In genomic region chr6:45984347-45984746, GRCh38 we compare ENCODE assay signal across 23 cellular contexts. TPM values are rescaled to one million over a fixed set of nuclear protein-coding genes. Genes with fewer than 3 reads are reported as not detected.
"Had no signal": no experiment of that assay in that cellular context is flagged by ENCODE, and none has a peak within 500 bp of the region (broad histone marks: within the 10 kb centered on the region; RNA-seq: fewer than 3 reads in every experiment).

No MANE protein-coding gene starts in this region.

- H3K27me3 ChIP-seq: SJSA1 had no signal

- H3K9me3 ChIP-seq: SJSA1 had no signal

- H3K4me3 ChIP-seq: SJSA1, SK-N-MC had no signal

- H3K27ac ChIP-seq: RWPE1, SJSA1, SK-N-MC had no signal

- DNase-seq: KBM-7, MV-4-11, NCI-H1048, NCI-H1105, NCI-H1417, NCI-H1436 treated with DMSO at 0.1 percent for 48 hours, NCI-H1694, NCI-H187 treated with DMSO at 0.1 percent for 48 hours, NCI-H2029 treated with DMSO at 0.1 percent for 48 hours, NCI-H2171 treated with DMSO at 0.1 percent for 48 hours, NCI-H2227 treated with DMSO at 0.1 percent for 48 hours, NCI-H524, NCI-H526 treated with DMSO at 0.1 percent for 48 hours, NCI-H748 treated with DMSO at 0.1 percent for 48 hours, PC-3, SIG-M5 had no signal

- ATAC-seq: Panc1, PC-3 had no signal

- H3K36me3 ChIP-seq: SJSA1 had no signal

RNA-seq across cellular contexts. Expression of gene CLIC5, which starts 31.3 kb away (rescaled TPM):
- total RNA-seq: LHCN-M2, MCF 10A, NCI-H460, PC-3 had no signal
